Comparison of ENCODE assay signal across 1 cellular context in genomic region chr17:50067996-50068395, GRCh38.
TF ChIP-seq lines count a peak whose summit lies in the region.

No MANE protein-coding gene starts in this region.

TF ChIP-seq in IMR-90, 13 proteins besides CTCF, POLR2A, EP300 and RAD21 (continued from another document):
- TF ChIP-seq MAFK (IDR thresholded peaks at IDR 0.05; ENCODE audit: low read depth, low read length) (no peak), BHLHE40 (IDR thresholded peaks at IDR 0.05; ENCODE audit: low read depth, low read length) (no peak), CEBPB (IDR thresholded peaks at IDR 0.05; ENCODE audit: low read depth, low read length) (no peak), USF2 (IDR thresholded peaks at IDR 0.05; ENCODE audit: low read depth, low read length) (no peak), FOS (IDR thresholded peaks at IDR 0.05; ENCODE audit: low read depth, low read length) (no peak), CHD1 (IDR thresholded peaks at IDR 0.05; ENCODE audit: low read depth, low read length) (no peak), SMC3 (IDR thresholded peaks at IDR 0.05; ENCODE audit: low read depth, low read length) (no peak), NFE2L2 (IDR thresholded peaks at IDR 0.05; ENCODE audit: low read depth, low read length) (no peak), RFX5 (IDR thresholded peaks at IDR 0.05; ENCODE audit: low read depth, low read length) (no peak), ELK1 (IDR thresholded peaks at IDR 0.05; ENCODE audit: borderline replicate concordance, low read depth, low read length) (no peak), MAZ (IDR thresholded peaks at IDR 0.05; ENCODE audit: borderline replicate concordance, low read depth, low read length) (no peak), RCOR1 (IDR thresholded peaks at IDR 0.05; ENCODE audit: insufficient replicate concordance, low read length) (no peak)
